In the genomic region with DNA sequence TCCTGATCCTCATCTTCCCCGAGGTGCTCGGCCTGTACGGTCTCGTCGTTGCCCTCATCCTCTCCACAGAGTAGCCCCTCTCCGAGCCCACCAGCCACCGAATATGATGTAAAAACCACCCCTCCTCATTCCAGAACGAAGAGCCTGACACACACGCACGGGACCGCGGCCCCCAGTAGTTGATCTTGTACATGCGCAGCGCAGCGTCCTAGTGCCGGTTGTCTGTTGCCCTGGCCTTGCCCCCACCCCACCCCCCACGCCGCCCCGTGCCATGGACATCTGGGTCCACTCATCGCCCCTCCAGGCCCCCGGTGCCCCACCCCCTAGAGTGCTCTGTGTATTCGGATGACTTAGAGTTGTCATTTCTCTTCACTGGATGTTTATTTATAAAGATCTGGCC, we compare ENCODE assay signal across 1 cellular context.
TF ChIP-seq lines count a peak whose summit lies in the region.

No MANE protein-coding gene starts in this region.

TF ChIP-seq in GM12878, 131 proteins besides CTCF, POLR2A, EP300 and RAD21:
- TF ChIP-seq SIX5 (IDR thresholded peaks at IDR 0.05; ENCODE audit: low read depth, low read length, severe bottlenecking) (no peak), STAT1 (conservative IDR thresholded peaks at IDR 0.05) (no peak), SUPT20H (IDR thresholded peaks at IDR 0.05; ENCODE audit: borderline replicate concordance, control insufficient read depth, low read depth, low read length) (no peak), BACH1 (IDR thresholded peaks at IDR 0.05; ENCODE audit: borderline replicate concordance) (no peak), ZBTB4 (CRISPR knock-in tag; IDR thresholded peaks at IDR 0.05) (no peak), YY1 (IDR thresholded peaks at IDR 0.05; ENCODE audit: low read depth, low read length) (no peak)
- TF ChIP-seq, protein P1, sequence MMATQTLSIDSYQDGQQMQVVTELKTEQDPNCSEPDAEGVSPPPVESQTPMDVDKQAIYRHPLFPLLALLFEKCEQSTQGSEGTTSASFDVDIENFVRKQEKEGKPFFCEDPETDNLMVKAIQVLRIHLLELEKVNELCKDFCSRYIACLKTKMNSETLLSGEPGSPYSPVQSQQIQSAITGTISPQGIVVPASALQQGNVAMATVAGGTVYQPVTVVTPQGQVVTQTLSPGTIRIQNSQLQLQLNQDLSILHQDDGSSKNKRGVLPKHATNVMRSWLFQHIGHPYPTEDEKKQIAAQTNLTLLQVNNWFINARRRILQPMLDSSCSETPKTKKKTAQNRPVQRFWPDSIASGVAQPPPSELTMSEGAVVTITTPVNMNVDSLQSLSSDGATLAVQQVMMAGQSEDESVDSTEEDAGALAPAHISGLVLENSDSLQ (IDR thresholded peaks at IDR 0.05) = no peak
